20 cellular contexts compared by ENCODE assay signal in genomic region chr22:44578516-44579230, GRCh38.
"Had no signal": no experiment of that assay in that cellular context is flagged by ENCODE, and none has a peak within 500 bp of the region (broad histone marks: within the 10 kb centered on the region; RNA-seq: fewer than 3 reads in every experiment).

No MANE protein-coding gene starts in this region.

- H3K9me3 ChIP-seq: right atrium auricular region, SK-N-SH, stomach, testis, upper lobe of left lung had no signal

- H3K27me3 ChIP-seq: right atrium auricular region, testis, upper lobe of left lung had no signal

- ATAC-seq: activated CD8-positive, alpha-beta T cell treated with anti-CD3 and anti-CD28 coated beads for 36 hours; effector memory CD8-positive, alpha-beta T cell; left cardiac atrium; stimulated activated effector memory CD8-positive, alpha-beta T cell treated with anti-CD3 and anti-CD28 coated beads, Interleukin-12 subunit alpha, Interleukin-12 subunit beta, amount 100 ng/mL, for 72 hours had no signal

- H3K4me1 ChIP-seq: upper lobe of left lung had no signal

- H3K9me3 Mint-ChIP-seq: activated B cell treated with CpG ODN at 0.5 μM for 24 hours; activated CD4-positive, alpha-beta T cell treated with anti-CD3 and anti-CD28 coated beads, Interleukin-2, amount 10 ng/mL, durations not matched to agents 24 days and 14 days; activated CD8-positive, alpha-beta T cell treated with anti-CD3 and anti-CD28 coated beads for 36 hours; activated naive CD4-positive, alpha-beta T cell treated with anti-CD3 and anti-CD28 coated beads, Interleukin-2, amount 50 U/mL, for 24 hours; activated T-helper 2 cell treated with anti-CD3 and anti-CD28 coated beads, Interferon-gamma antibody, Interleukin-2, Interleukin-4, amounts not matched to agents 10 μg/mL and 5 μg/mL and 100 μg/mL, durations not matched to agents 14 hours and 24 hours and 36 hours; dendritic cell treated with granulocyte-macrophage colony-stimulating factor and Interleukin-4, amounts not matched to agents 40 ng/mL and 50 ng/mL, for 4 days; effector memory CD8-positive, alpha-beta T cell; naive B cell; neural crest cell; stimulated activated effector memory CD8-positive, alpha-beta T cell treated with anti-CD3 and anti-CD28 coated beads, Interleukin-12 subunit alpha, Interleukin-12 subunit beta, amount 100 ng/mL, for 72 hours had no signal

- H3K4me3 Mint-ChIP-seq: activated B cell treated with CpG ODN at 0.5 μM for 24 hours; activated CD4-positive, alpha-beta T cell treated with anti-CD3 and anti-CD28 coated beads, Interleukin-2, amount 10 ng/mL, durations not matched to agents 24 days and 14 days; activated CD8-positive, alpha-beta T cell treated with anti-CD3 and anti-CD28 coated beads for 36 hours; activated naive CD4-positive, alpha-beta T cell treated with anti-CD3 and anti-CD28 coated beads, Interleukin-2, amount 50 U/mL, for 24 hours; dendritic cell treated with granulocyte-macrophage colony-stimulating factor and Interleukin-4, amounts not matched to agents 40 ng/mL and 50 ng/mL, for 4 days; effector memory CD8-positive, alpha-beta T cell; neural crest cell; stimulated activated effector memory CD8-positive, alpha-beta T cell treated with anti-CD3 and anti-CD28 coated beads, Interleukin-12 subunit alpha, Interleukin-12 subunit beta, amount 100 ng/mL, for 72 hours had no signal

- H3K27ac ChIP-seq: hepatocyte, right atrium auricular region, stomach, testis, upper lobe of left lung had no signal

- H3K4me3 ChIP-seq: hepatocyte, right atrium auricular region, smooth muscle cell, stomach, testis, upper lobe of left lung had no signal

- H3K27ac Mint-ChIP-seq: activated B cell treated with CpG ODN at 0.5 μM for 24 hours; activated CD4-positive, alpha-beta T cell treated with anti-CD3 and anti-CD28 coated beads, Interleukin-2, amount 10 ng/mL, durations not matched to agents 24 days and 14 days; activated CD8-positive, alpha-beta T cell treated with anti-CD3 and anti-CD28 coated beads for 36 hours; activated naive CD4-positive, alpha-beta T cell treated with anti-CD3 and anti-CD28 coated beads, Interleukin-2, amount 50 U/mL, for 24 hours; activated T-helper 2 cell treated with anti-CD3 and anti-CD28 coated beads, Interferon-gamma antibody, Interleukin-2, Interleukin-4, amounts not matched to agents 10 μg/mL and 5 μg/mL and 100 μg/mL, durations not matched to agents 14 hours and 24 hours and 36 hours; dendritic cell treated with granulocyte-macrophage colony-stimulating factor and Interleukin-4, amounts not matched to agents 40 ng/mL and 50 ng/mL, for 4 days; effector memory CD8-positive, alpha-beta T cell; progenitor cell of endocrine pancreas; stimulated activated effector memory CD8-positive, alpha-beta T cell treated with anti-CD3 and anti-CD28 coated beads, Interleukin-12 subunit alpha, Interleukin-12 subunit beta, amount 100 ng/mL, for 72 hours had no signal

- H3K4me1 Mint-ChIP-seq: activated B cell treated with CpG ODN at 0.5 μM for 24 hours; activated CD4-positive, alpha-beta T cell treated with anti-CD3 and anti-CD28 coated beads, Interleukin-2, amount 10 ng/mL, durations not matched to agents 24 days and 14 days; activated naive CD4-positive, alpha-beta T cell treated with anti-CD3 and anti-CD28 coated beads, Interleukin-2, amount 50 U/mL, for 24 hours; naive B cell; neural crest cell; stimulated activated effector memory CD8-positive, alpha-beta T cell treated with anti-CD3 and anti-CD28 coated beads, Interleukin-12 subunit alpha, Interleukin-12 subunit beta, amount 100 ng/mL, for 72 hours had no signal

- H3K36me3 Mint-ChIP-seq: activated naive CD4-positive, alpha-beta T cell treated with anti-CD3 and anti-CD28 coated beads, Interleukin-2, amount 50 U/mL, for 24 hours; naive B cell; stimulated activated effector memory CD8-positive, alpha-beta T cell treated with anti-CD3 and anti-CD28 coated beads, Interleukin-12 subunit alpha, Interleukin-12 subunit beta, amount 100 ng/mL, for 72 hours had no signal

- DNase-seq: activated B cell treated with CpG ODN at 0.5 μM for 24 hours; activated CD4-positive, alpha-beta T cell treated with anti-CD3 and anti-CD28 coated beads, Interleukin-2, amount 10 ng/mL, durations not matched to agents 24 days and 14 days; activated CD8-positive, alpha-beta T cell treated with anti-CD3 and anti-CD28 coated beads for 36 hours; effector memory CD8-positive, alpha-beta T cell; left cardiac atrium; naive B cell; SK-N-SH; stimulated activated CD4-positive, alpha-beta T cell treated with anti-CD3 and anti-CD28 coated beads, Interleukin-4, amount 100 ng/mL, for 24 hours; stomach; testis had no signal

- H3K36me3 ChIP-seq: right atrium auricular region, stomach, upper lobe of left lung had no signal
